10 cellular contexts compared by ENCODE assay signal in the genomic region with DNA sequence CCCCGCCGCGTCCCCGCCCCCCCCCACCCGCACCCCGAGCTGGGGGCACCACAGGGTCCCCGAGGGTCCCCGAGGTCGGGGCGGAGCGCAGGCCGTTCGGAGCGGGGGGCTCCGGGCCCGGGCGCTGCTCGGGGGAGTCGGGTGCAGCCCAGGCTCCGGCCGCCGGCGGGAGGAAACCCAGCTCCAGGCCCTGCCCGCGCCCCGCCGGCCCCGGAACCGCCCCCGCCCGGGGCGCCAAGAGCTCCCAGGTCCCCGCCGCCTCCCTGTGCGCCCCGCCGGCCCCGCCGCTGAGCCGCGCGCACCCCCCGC. TPM values are rescaled to one million over a fixed set of nuclear protein-coding genes. Genes with fewer than 3 reads are reported as not detected.
DNase-seq lines count a peak whose midpoint lies in the region; ATAC-seq and TF ChIP-seq lines count a peak whose summit lies in the region.
"Had no signal": no experiment of that assay in that cellular context is flagged by ENCODE, and none has a peak within 500 bp of the region (broad histone marks: within the 10 kb centered on the region; RNA-seq: fewer than 3 reads in every experiment).

No MANE protein-coding gene starts in this region.

- WGBS in body of pancreas, 2 donors = 0% methylated on average over 11 of the region's 43 CpGs; no CpG with 5 or more reads in 1 of the 2 donors

- H3K4me2 ChIP-seq in BLaER1 = peak overlapping the region; percentile 82

- H3K27me3 ChIP-seq in BLaER1 (peaks cover 37% of the 10 kb centered on the region), body of pancreas (no peaks in the 10 kb centered on the region)

- no peak for TF ChIP-seq POLR2A in body of pancreas (IDR thresholded peaks at IDR 0.05)

- POLR2A ChIA-PET in activated CD4-positive, alpha-beta memory T cell treated with anti-CD3 and anti-CD28 coated beads for 36 hours (lab: Charles Lee) = no interaction called here

- peaks cover 25% of the 10 kb centered on the region for H4K20me1 ChIP-seq in BLaER1

- peaks cover 3% of the 10 kb centered on the region for H3K9me3 Mint-ChIP-seq in activated CD4-positive, alpha-beta memory T cell treated with anti-CD3 and anti-CD28 coated beads for 36 hours
- H3K9me3 Mint-ChIP-seq: activated naive CD4-positive, alpha-beta T cell treated with anti-CD3 and anti-CD28 coated beads, Interleukin-2, amount 50 U/mL, for 24 hours; natural killer cell treated with Interleukin-12 subunit alpha and Interleukin-12 subunit beta and Interleukin-15 and Interleukin-18, amount 100 ng/mL, for 72 hours had no signal

- H3K4me3 Mint-ChIP-seq in activated CD4-positive, alpha-beta memory T cell treated with anti-CD3 and anti-CD28 coated beads for 36 hours = no peak overlapping the region

- TF ChIP-seq CTCF in body of pancreas (IDR thresholded peaks at IDR 0.05) = no peak
- no peak for TF ChIP-seq CTCF in omental fat pad (IDR thresholded peaks at IDR 0.05)

- H3K9me3 ChIP-seq in BLaER1 (no peaks in the 10 kb centered on the region), body of pancreas (no peaks in the 10 kb centered on the region)

- H3K9ac ChIP-seq in BLaER1 = peak overlapping the region; percentile 66; the same call in 1 of the 2 replicates

- no peaks in the 10 kb centered on the region for H3K36me3 ChIP-seq in BLaER1
- no peaks in the 10 kb centered on the region for H3K36me3 ChIP-seq in body of pancreas (replicated peaks in 1 of 2; ENCODE audit: insufficient read depth in 1 of 2, low read depth in 2 of 2)

- ATAC-seq in HG02759 (IDR thresholded peaks at IDR 0.05; ENCODE audit: unreplicated experiment) (peak; percentile 40), body of pancreas (peak; percentile 67), omental fat pad (ENCODE audit: low FRiP score) (peak; percentile 15), GM18867 (IDR thresholded peaks at IDR 0.05; ENCODE audit: unreplicated experiment) (no peak), HG03439 (IDR thresholded peaks at IDR 0.05; ENCODE audit: unreplicated experiment) (no peak)

- peak overlapping the region; percentile 58; the same call in 1 of the 2 replicates for H3K27ac ChIP-seq in BLaER1
- H3K27ac ChIP-seq in body of pancreas = peak overlapping the region; percentile 30 to 69 (median 66)

- peaks cover 7% of the 10 kb centered on the region for H3K27me3 Mint-ChIP-seq in activated CD4-positive, alpha-beta memory T cell treated with anti-CD3 and anti-CD28 coated beads for 36 hours

- H3K36me3 Mint-ChIP-seq in activated CD4-positive, alpha-beta memory T cell treated with anti-CD3 and anti-CD28 coated beads for 36 hours = peaks cover 2% of the 10 kb centered on the region
- H3K36me3 Mint-ChIP-seq: activated naive CD4-positive, alpha-beta T cell treated with anti-CD3 and anti-CD28 coated beads, Interleukin-2, amount 50 U/mL, for 24 hours; natural killer cell treated with Interleukin-12 subunit alpha and Interleukin-12 subunit beta and Interleukin-15 and Interleukin-18, amount 100 ng/mL, for 72 hours had no signal

- CTCF ChIA-PET in activated CD4-positive, alpha-beta memory T cell treated with anti-CD3 and anti-CD28 coated beads for 36 hours (lab: Charles Lee) = interaction anchor here (0.7 to 1.6 kb wide), 5 partner anchors 27 to 614 kb away, joined by 3 to 4 read pairs (median 4); no protein-coding TSS in a partner anchor

- no peak overlapping the region for H3K27ac Mint-ChIP-seq in activated CD4-positive, alpha-beta memory T cell treated with anti-CD3 and anti-CD28 coated beads for 36 hours

- H3K4me1 Mint-ChIP-seq in activated CD4-positive, alpha-beta memory T cell treated with anti-CD3 and anti-CD28 coated beads for 36 hours (ENCODE audit: low read depth) = peaks cover 7% of the 10 kb centered on the region

- H3K4me3 ChIP-seq in BLaER1 = peak overlapping the region; percentile 67
- H3K4me3 ChIP-seq in body of pancreas = peak overlapping the region in 1 of 2 donors; percentile 16

- H3K4me1 ChIP-seq in BLaER1 (peaks cover 47% of the 10 kb centered on the region), body of pancreas (peaks cover 12% of the 10 kb centered on the region)

- intact Hi-C loops in body of pancreas (cut with DNase I) = loop anchor here (5.0 kb wide), 1 partner anchor 238 kb away; no protein-coding TSS in a partner anchor
- intact Hi-C loops in activated CD4-positive, alpha-beta memory T cell treated with anti-CD3 and anti-CD28 coated beads for 36 hours (cut with micrococcal nuclease) = loop anchor here (10.0 kb wide), 1 partner anchor 309 kb away; no protein-coding TSS in a partner anchor

- no peak for DNase-seq in body of pancreas
- DNase-seq in omental fat pad (ENCODE audit: low spot score) = no peak
- DNase-seq in SW 1271 (lab: John Stamatoyannopoulos, UW) = no peak
- no peak for DNase-seq in activated CD4-positive, alpha-beta memory T cell treated with anti-CD3 and anti-CD28 coated beads for 36 hours

RNA-seq across cellular contexts. Expression of gene RPH3AL, which starts 33.2 kb away (rescaled TPM):
- 10 to 100 TPM; 77.1 to 89.5 TPM for total RNA-seq in body of pancreas
- 10 to 100 TPM; 10.0 to 51.1 (median 25.7) TPM for total RNA-seq in omental fat pad
- 1 to 10 TPM; 1.7 to 3.0 TPM for total RNA-seq in activated CD4-positive, alpha-beta memory T cell treated with anti-CD3 and anti-CD28 coated beads for 36 hours

RNA-seq across cellular contexts. Expression of gene RFLNB, which starts 59.9 kb away (rescaled TPM):
- total RNA-seq in body of pancreas (1 to 10 TPM; 4.4 to 5.9 TPM), omental fat pad (10 to 100 TPM in 3 of 4 donors, 1 to 10 TPM in 1; 9.6 to 61.5 (median 30.9) TPM)
- 10 to 100 TPM; 49.0 to 49.1 TPM for total RNA-seq in activated CD4-positive, alpha-beta memory T cell treated with anti-CD3 and anti-CD28 coated beads for 36 hours

Comparison
In these comparisons a context has a peak if more than half of its experiments do, and no peak if none do; other contexts are left out.
1. ATAC-seq: peak in HG02759 (single experiment), body of pancreas (single experiment) and omental fat pad (single experiment); none in GM18867 (single experiment) and HG03439 (single experiment).